ENCODE assay signal across 1 cellular context in the genomic region with DNA sequence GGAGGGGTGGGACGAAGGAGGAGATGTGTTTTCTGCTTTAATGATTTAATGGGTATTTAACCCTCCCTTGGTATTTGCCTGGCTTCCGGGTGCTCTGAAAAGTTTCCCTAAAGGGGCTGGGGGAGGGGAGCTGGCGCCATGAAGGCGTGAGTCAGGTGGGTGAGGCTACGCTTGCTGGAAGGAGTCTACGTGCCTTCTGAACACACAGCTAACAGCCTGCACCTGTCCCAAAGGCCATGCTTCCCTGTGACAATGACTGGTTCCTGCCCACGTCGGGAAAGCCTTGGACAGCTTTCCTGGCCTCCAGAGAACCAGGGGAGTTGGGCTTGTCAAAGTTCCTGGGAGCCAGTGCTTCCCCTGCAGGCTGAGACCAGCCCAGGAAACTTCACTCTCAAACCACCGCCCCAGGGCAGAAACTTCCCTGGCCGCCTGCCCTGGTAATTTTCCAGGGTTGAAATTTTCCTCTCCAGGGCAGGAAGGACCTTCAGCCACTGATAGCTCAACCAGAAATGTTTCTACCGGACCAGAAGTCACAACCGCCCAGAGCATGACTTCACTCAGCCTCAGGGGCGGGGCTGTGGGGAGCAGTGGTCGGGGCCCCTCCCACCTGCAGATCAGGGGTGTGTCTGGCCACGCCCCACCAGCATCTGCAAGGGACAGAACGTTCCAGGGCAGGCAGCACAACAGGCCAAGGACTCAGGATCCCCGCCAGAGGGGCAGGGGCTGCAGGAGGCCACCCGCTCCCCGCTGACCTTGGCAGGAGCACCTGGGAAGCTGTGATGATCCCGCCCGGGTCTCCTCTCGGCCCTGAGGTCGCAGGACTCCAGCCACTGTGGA.
A peak's percentile ranks its signal among the peaks of the same experiment; 100 is the strongest.
TF ChIP-seq lines count a peak whose summit lies in the region.

No MANE protein-coding gene starts in this region.

TF ChIP-seq in HEK293, 187 proteins besides CTCF, POLR2A, EP300 and RAD21 (continued from another document):
- TF ChIP-seq, protein P1, sequence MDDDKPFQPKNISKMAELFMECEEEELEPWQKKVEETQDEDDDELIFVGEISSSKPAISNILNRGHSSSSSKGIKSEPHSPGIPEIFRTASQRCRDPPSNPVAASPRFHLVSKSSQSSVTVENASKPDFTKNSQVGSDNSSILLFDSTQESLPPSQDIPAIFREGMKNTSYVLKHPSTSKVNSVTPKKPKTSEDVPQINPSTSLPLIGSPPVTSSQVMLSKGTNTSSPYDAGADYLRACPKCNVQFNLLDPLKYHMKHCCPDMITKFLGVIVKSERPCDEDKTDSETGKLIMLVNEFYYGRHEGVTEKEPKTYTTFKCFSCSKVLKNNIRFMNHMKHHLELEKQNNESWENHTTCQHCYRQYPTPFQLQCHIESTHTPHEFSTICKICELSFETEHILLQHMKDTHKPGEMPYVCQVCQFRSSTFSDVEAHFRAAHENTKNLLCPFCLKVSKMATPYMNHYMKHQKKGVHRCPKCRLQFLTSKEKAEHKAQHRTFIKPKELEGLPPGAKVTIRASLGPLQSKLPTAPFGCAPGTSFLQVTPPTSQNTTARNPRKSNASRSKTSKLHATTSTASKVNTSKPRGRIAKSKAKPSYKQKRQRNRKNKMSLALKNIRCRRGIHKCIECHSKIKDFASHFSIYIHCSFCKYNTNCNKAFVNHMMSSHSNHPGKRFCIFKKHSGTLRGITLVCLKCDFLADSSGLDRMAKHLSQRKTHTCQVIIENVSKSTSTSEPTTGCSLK (tag by site-specific recombination; IDR thresholded peaks at IDR 0.05), result no peak
- TF ChIP-seq ZNF133 (tag by site-specific recombination; IDR thresholded peaks at IDR 0.05) (no peak), HOXD13 (CRISPR knock-in tag; IDR thresholded peaks at IDR 0.05; ENCODE audit: borderline replicate concordance) (no peak), ZNF560 (tag by site-specific recombination; IDR thresholded peaks at IDR 0.05; ENCODE audit: borderline replicate concordance) (no peak), ZNF48 (tag by site-specific recombination; IDR thresholded peaks at IDR 0.05) (no peak), ZNF10 (tag by site-specific recombination; IDR thresholded peaks at IDR 0.05) (peak; percentile 59; the same call in 1 of the 2 replicates), OVOL3 (tag by site-specific recombination; IDR thresholded peaks at IDR 0.05) (no peak), KLF10 (tag by site-specific recombination; IDR thresholded peaks at IDR 0.05) (peak; percentile 90), ZNF510 (tag by site-specific recombination; IDR thresholded peaks at IDR 0.05; ENCODE audit: insufficient replicate concordance) (no peak)
- TF ChIP-seq, protein P2, sequence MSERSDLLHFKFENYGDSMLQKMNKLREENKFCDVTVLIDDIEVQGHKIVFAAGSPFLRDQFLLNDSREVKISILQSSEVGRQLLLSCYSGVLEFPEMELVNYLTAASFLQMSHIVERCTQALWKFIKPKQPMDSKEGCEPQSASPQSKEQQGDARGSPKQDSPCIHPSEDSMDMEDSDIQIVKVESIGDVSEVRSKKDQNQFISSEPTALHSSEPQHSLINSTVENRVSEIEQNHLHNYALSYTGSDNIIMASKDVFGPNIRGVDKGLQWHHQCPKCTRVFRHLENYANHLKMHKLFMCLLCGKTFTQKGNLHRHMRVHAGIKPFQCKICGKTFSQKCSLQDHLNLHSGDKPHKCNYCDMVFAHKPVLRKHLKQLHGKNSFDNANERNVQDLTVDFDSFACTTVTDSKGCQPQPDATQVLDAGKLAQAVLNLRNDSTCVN (tag by site-specific recombination; optimal IDR thresholded peaks at IDR 0.05), result no peak
- TF ChIP-seq, protein P3, sequence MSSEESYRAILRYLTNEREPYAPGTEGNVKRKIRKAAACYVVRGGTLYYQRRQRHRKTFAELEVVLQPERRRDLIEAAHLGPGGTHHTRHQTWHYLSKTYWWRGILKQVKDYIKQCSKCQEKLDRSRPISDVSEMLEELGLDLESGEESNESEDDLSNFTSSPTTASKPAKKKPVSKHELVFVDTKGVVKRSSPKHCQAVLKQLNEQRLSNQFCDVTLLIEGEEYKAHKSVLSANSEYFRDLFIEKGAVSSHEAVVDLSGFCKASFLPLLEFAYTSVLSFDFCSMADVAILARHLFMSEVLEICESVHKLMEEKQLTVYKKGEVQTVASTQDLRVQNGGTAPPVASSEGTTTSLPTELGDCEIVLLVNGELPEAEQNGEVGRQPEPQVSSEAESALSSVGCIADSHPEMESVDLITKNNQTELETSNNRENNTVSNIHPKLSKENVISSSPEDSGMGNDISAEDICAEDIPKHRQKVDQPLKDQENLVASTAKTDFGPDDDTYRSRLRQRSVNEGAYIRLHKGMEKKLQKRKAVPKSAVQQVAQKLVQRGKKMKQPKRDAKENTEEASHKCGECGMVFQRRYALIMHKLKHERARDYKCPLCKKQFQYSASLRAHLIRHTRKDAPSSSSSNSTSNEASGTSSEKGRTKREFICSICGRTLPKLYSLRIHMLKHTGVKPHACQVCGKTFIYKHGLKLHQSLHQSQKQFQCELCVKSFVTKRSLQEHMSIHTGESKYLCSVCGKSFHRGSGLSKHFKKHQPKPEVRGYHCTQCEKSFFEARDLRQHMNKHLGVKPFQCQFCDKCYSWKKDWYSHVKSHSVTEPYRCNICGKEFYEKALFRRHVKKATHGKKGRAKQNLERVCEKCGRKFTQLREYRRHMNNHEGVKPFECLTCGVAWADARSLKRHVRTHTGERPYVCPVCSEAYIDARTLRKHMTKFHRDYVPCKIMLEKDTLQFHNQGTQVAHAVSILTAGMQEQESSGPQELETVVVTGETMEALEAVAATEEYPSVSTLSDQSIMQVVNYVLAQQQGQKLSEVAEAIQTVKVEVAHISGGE (tag by site-specific recombination; conservative IDR thresholded peaks at IDR 0.05; ENCODE audit: low read depth), result no peak
- TF ChIP-seq, protein P4, sequence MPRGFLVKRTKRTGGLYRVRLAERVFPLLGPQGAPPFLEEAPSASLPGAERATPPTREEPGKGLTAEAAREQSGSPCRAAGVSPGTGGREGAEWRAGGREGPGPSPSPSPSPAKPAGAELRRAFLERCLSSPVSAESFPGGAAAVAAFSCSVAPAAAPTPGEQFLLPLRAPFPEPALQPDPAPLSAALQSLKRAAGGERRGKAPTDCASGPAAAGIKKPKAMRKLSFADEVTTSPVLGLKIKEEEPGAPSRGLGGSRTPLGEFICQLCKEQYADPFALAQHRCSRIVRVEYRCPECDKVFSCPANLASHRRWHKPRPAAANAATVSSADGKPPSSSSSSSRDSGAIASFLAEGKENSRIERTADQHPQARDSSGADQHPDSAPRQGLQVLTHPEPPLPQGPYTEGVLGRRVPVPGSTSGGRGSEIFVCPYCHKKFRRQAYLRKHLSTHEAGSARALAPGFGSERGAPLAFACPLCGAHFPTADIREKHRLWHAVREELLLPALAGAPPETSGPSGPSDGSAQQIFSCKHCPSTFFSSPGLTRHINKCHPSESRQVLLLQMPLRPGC (tag by site-specific recombination; IDR thresholded peaks at IDR 0.05), result no peak
- TF ChIP-seq, protein P5, sequence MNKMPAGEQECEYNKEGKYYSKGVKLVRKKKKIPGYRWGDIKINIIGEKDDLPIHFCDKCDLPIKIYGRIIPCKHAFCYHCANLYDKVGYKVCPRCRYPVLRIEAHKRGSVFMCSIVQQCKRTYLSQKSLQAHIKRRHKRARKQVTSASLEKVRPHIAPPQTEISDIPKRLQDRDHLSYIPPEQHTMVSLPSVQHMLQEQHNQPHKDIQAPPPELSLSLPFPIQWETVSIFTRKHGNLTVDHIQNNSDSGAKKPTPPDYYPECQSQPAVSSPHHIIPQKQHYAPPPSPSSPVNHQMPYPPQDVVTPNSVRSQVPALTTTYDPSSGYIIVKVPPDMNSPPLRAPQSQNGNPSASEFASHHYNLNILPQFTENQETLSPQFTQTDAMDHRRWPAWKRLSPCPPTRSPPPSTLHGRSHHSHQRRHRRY (tag by site-specific recombination; IDR thresholded peaks at IDR 0.05), result no peak
